8 cellular contexts compared by ENCODE assay signal in genomic region chr11:72752088-72752914, GRCh38. TPM values are rescaled to one million over a fixed set of nuclear protein-coding genes. Genes with fewer than 3 reads are reported as not detected.
DNase-seq lines count a peak whose midpoint lies in the region; ATAC-seq, FAIRE-seq and TF ChIP-seq lines count a peak whose summit lies in the region.

ARAP1 (minus strand) TSS chr11:72752408; CDS start chr11:72727128, 25,280 bp downstream.

- H3K9me3 Mint-ChIP-seq in T-helper 1 cell treated with Interleukin-12 subunit alpha and Interleukin-12 subunit beta and Interleukin-4 antibody, amounts not matched to agents 30 μg/mL and 1 μg/mL, for 36 hours: no peaks in the 10 kb centered on the region

- H3K27ac Mint-ChIP-seq in T-helper 1 cell treated with Interleukin-12 subunit alpha and Interleukin-12 subunit beta and Interleukin-4 antibody, amounts not matched to agents 30 μg/mL and 1 μg/mL, for 36 hours: peak within 1 kb of the TSS; percentile 97

- 0 to 5% (median 1%) methylated on average over 2 to 51 of the region's 51 CpGs for WGBS in adrenal gland, 4 donors
- 2 to 9% (median 3%) methylated on average over 29 to 51 of the region's 51 CpGs for WGBS in psoas muscle, 3 donors

- H3K36me3 ChIP-seq in adrenal gland (replicated peaks in 1 of 2) (peaks cover 0 to 9% of the 10 kb centered on the region in 2 donors), left ventricle myocardium inferior (peaks cover 6% of the 10 kb centered on the region), psoas muscle (ENCODE audit: insufficient read depth in 1 of 2, low read depth in 1 of 2) (peaks cover 0 to 7% of the 10 kb centered on the region in 2 donors)

- peak in 1 of 2 donors; percentile 45 for TF ChIP-seq POLR2A in adrenal gland (IDR thresholded peaks at IDR 0.05)

- H3K27me3 Mint-ChIP-seq in T-helper 1 cell treated with Interleukin-12 subunit alpha and Interleukin-12 subunit beta and Interleukin-4 antibody, amounts not matched to agents 30 μg/mL and 1 μg/mL, for 36 hours (ENCODE audit: low read depth): no peaks in the 10 kb centered on the region

- peaks cover 37 to 50% of the 10 kb centered on the region in 2 donors for H3K4me1 ChIP-seq in adrenal gland (replicated peaks in 1 of 2)
- peaks cover 30% of the 10 kb centered on the region for H3K4me1 ChIP-seq in left ventricle myocardium inferior
- peaks cover 11% of the 10 kb centered on the region for H3K4me1 ChIP-seq in psoas muscle

- no peaks in the 10 kb centered on the region for H3K9me3 ChIP-seq in adrenal gland (replicated peaks in 1 of 3)
- no peaks in the 10 kb centered on the region for H3K9me3 ChIP-seq in left ventricle myocardium inferior (replicated peaks)
- no peaks in the 10 kb centered on the region for H3K9me3 ChIP-seq in psoas muscle

- intact Hi-C loops in adrenal gland (cut with DNase I): no loop called here
- intact Hi-C loops in left ventricle myocardium inferior (cut with micrococcal nuclease): no loop called here
- intact Hi-C loops in psoas muscle (cut with DNase I): loop anchor here in 1 of 2 donors (2.0 kb wide), 1 partner anchor 28 kb away; no protein-coding TSS in a partner anchor

- H3K27me3 ChIP-seq in adrenal gland (no peaks in the 10 kb centered on the region), left ventricle myocardium inferior (ENCODE audit: low read depth) (no peaks in the 10 kb centered on the region), psoas muscle (ENCODE audit: insufficient read depth in 3 of 3, low read length in 2 of 3) (no peaks in the 10 kb centered on the region)

- H3K4me3 ChIP-seq in adrenal gland: peak within 1 kb of the TSS; percentile 49 to 80 (median 66)
- peak within 1 kb of the TSS; percentile 75 for H3K4me3 ChIP-seq in left ventricle myocardium inferior
- peak within 1 kb of the TSS; percentile 84 for H3K4me3 ChIP-seq in psoas muscle

- H3K4me3 Mint-ChIP-seq in T-helper 1 cell treated with Interleukin-12 subunit alpha and Interleukin-12 subunit beta and Interleukin-4 antibody, amounts not matched to agents 30 μg/mL and 1 μg/mL, for 36 hours: peak within 1 kb of the TSS; percentile 97

- H3K4me1 Mint-ChIP-seq in T-helper 1 cell treated with Interleukin-12 subunit alpha and Interleukin-12 subunit beta and Interleukin-4 antibody, amounts not matched to agents 30 μg/mL and 1 μg/mL, for 36 hours (ENCODE audit: low read depth): peaks cover 25% of the 10 kb centered on the region

- peaks cover 5% of the 10 kb centered on the region for H3K36me3 Mint-ChIP-seq in T-helper 1 cell treated with Interleukin-12 subunit alpha and Interleukin-12 subunit beta and Interleukin-4 antibody, amounts not matched to agents 30 μg/mL and 1 μg/mL, for 36 hours (ENCODE audit: low read depth)

- TF ChIP-seq CTCF in D721Med (IDR thresholded peaks at IDR 0.05; ENCODE audit: insufficient read depth, missing control alignments) (no peak), adrenal gland (IDR thresholded peaks at IDR 0.05) (no peak), left ventricle myocardium inferior (IDR thresholded peaks at IDR 0.05; ENCODE audit: borderline replicate concordance) (no peak), psoas muscle (IDR thresholded peaks at IDR 0.05) (no peak)

- no peak for FAIRE-seq in D721Med (lab: Jason Lieb, UNC)

- DNase-seq in D721Med (ENCODE audit: insufficient read length, low spot score) (peak; percentile 94), LoVo (ENCODE audit: low spot score) (peak; percentile 70), adrenal gland (peak; percentile 76 to 84 (median 79)), left ventricle myocardium inferior (peak; percentile 74), psoas muscle (peak; percentile 81 to 87), ureter (ENCODE audit: low spot score) (peak; percentile 79)

- H3K27ac ChIP-seq in adrenal gland (peak within 1 kb of the TSS; percentile 19 to 81 (median 75)), left ventricle myocardium inferior (replicated peaks) (peak within 1 kb of the TSS; percentile 43), psoas muscle (peak within 1 kb of the TSS; percentile 77)

- ATAC-seq in GM21619 (IDR thresholded peaks at IDR 0.05; ENCODE audit: unreplicated experiment): peak; percentile 57
- peak; percentile 89 to 96 (median 92) for ATAC-seq in psoas muscle

RNA-seq across cellular contexts. Expression of gene ARAP1, which starts in this region (rescaled TPM):
- total RNA-seq in adrenal gland (100 to 1,000 TPM; 103 to 216 (median 153) TPM), left ventricle myocardium inferior (51.9 TPM), psoas muscle (10 to 100 TPM; 16.0 to 27.5 (median 18.9) TPM), ureter (86.2 TPM)
- polyA plus RNA-seq in adrenal gland (100 to 1,000 TPM in 2 of 3 donors, 10 to 100 TPM in 1; 30.0 to 217 (median 150) TPM), psoas muscle (10 to 100 TPM; 16.8 to 19.8 (median 17.5) TPM)

Comparison
In these comparisons a context has a peak if more than half of its experiments do, and no peak if none do; other contexts are left out.
1. Peak in every context shown above with its lines: DNase-seq, ATAC-seq, H3K4me3 ChIP-seq and H3K27ac ChIP-seq.